8 cellular contexts compared by ENCODE assay signal in genomic region chr4:184471872-184472539, GRCh38. TPM values are rescaled to one million over a fixed set of nuclear protein-coding genes. Genes with fewer than 3 reads are reported as not detected.
DNase-seq lines count a peak whose midpoint lies in the region; ATAC-seq and TF ChIP-seq lines count a peak whose summit lies in the region.

No MANE protein-coding gene starts in this region.

- intact Hi-C loops in gastrocnemius medialis (cut with DNase I; ENCODE audit: low total_unique reads): loop anchor here (2.0 to 10.0 kb wide), 3 partner anchors 55 to 353 kb away; partner anchors contain the start of gene ACSL1

- peaks cover 61% of the 10 kb centered on the region for H3K4me1 Mint-ChIP-seq in activated T-cell treated with anti-CD3 and anti-CD28 coated beads, Interleukin-2, amount 50 U/mL, for 24 hours (ENCODE audit: low read depth)

- H3K36me3 Mint-ChIP-seq in activated T-cell treated with anti-CD3 and anti-CD28 coated beads, Interleukin-2, amount 50 U/mL, for 24 hours (ENCODE audit: low read depth): peaks cover 56% of the 10 kb centered on the region

- peak overlapping the region; percentile 64 to 98 (median 80) for H3K4me3 ChIP-seq in gastrocnemius medialis

- no peaks in the 10 kb centered on the region for H3K36me3 ChIP-seq in gastrocnemius medialis

- no peaks in the 10 kb centered on the region for H3K27me3 ChIP-seq in gastrocnemius medialis

- peak; percentile 13 for ATAC-seq in HG03354 (IDR thresholded peaks at IDR 0.05; ENCODE audit: poor library complexity, severe bottlenecking, unreplicated experiment)
- ATAC-seq in gastrocnemius medialis: peak in 1 of 2 donors; percentile 1
- ATAC-seq in GM19035 (IDR thresholded peaks at IDR 0.05; ENCODE audit: unreplicated experiment): no peak

- no peaks in the 10 kb centered on the region for H3K9me3 ChIP-seq in gastrocnemius medialis

- no peaks in the 10 kb centered on the region for H3K27me3 Mint-ChIP-seq in activated T-cell treated with anti-CD3 and anti-CD28 coated beads, Interleukin-2, amount 50 U/mL, for 24 hours

- peak overlapping the region; percentile 95 for H3K27ac Mint-ChIP-seq in activated T-cell treated with anti-CD3 and anti-CD28 coated beads, Interleukin-2, amount 50 U/mL, for 24 hours

- no peak for TF ChIP-seq CTCF in gastrocnemius medialis (IDR thresholded peaks at IDR 0.05 in 4 of 5, conservative IDR thresholded peaks at IDR 0.05 in 1 of 5)

- H3K4me1 ChIP-seq in gastrocnemius medialis: peaks cover 66 to 70% of the 10 kb centered on the region in 2 donors

- peak overlapping the region; percentile 93 for H3K4me3 Mint-ChIP-seq in activated T-cell treated with anti-CD3 and anti-CD28 coated beads, Interleukin-2, amount 50 U/mL, for 24 hours

- peak overlapping the region; percentile 96 to 100 (median 98) for H3K27ac ChIP-seq in gastrocnemius medialis

- no peaks in the 10 kb centered on the region for H3K9me3 Mint-ChIP-seq in activated T-cell treated with anti-CD3 and anti-CD28 coated beads, Interleukin-2, amount 50 U/mL, for 24 hours

- DNase-seq in DMS 273 (lab: John Stamatoyannopoulos, UW; ENCODE audit: unreplicated experiment) (peak; percentile 49), DMS 273 treated with DMSO at 0.1 percent for 48 hours (lab: John Stamatoyannopoulos, UW) (no peak), germinal center (ENCODE audit: low spot score) (peak; percentile 43), gastrocnemius medialis (no peak), SHP77 (lab: John Stamatoyannopoulos, UW) (no peak)
- DNase-seq in activated T-cell treated with anti-CD3 and anti-CD28 coated beads, Interleukin-2, amount 50 U/mL, for 24 hours: no peak

- TF ChIP-seq POLR2A in gastrocnemius medialis (IDR thresholded peaks at IDR 0.05): no peak

- in situ Hi-C loops in gastrocnemius medialis (cut with MboI; ENCODE audit: low sequenced_read_pairs in 4 of 4): loop anchor here in 1 of 4 donors (10.0 kb wide), 2 partner anchors 63 to 77 kb away; no protein-coding TSS in a partner anchor

RNA-seq across cellular contexts. Expression of gene IRF2, which starts 2.3 kb away (rescaled TPM):
- total RNA-seq in gastrocnemius medialis: 10 to 100 TPM; 20.9 to 37.1 (median 32.8) TPM

Comparison
In these comparisons a context has a peak if more than half of its experiments do, and no peak if none do; other contexts are left out.
1. DNase-seq: peak in DMS 273 (single experiment) and germinal center (single experiment); none in DMS 273 treated with DMSO at 0.1 percent for 48 hours (single experiment), activated T-cell treated with anti-CD3 and anti-CD28 coated beads, Interleukin-2, amount 50 U/mL, for 24 hours (single experiment), gastrocnemius medialis (0 of 2) and SHP77 (0 of 2).